17 cellular contexts compared by ENCODE assay signal in genomic region chr4:41514765-41515481, GRCh38. TPM values are rescaled to one million over a fixed set of nuclear protein-coding genes. Genes with fewer than 3 reads are reported as not detected.
"Had no signal": no experiment of that assay in that cellular context is flagged by ENCODE, and none has a peak within 500 bp of the region (broad histone marks: within the 10 kb centered on the region; RNA-seq: fewer than 3 reads in every experiment).

No MANE protein-coding gene starts in this region.

- H3K9me3 ChIP-seq: ovary, tibial artery, vagina had no signal

- H3K4me3 ChIP-seq: neural progenitor cell, ovary, tibial artery, vagina had no signal

- H3K27ac Mint-ChIP-seq: activated naive CD8-positive, alpha-beta T cell treated with anti-CD3 and anti-CD28 coated beads, Interleukin-2, amount 10 ng/mL, durations not matched to agents 7 days and 5 days; dendritic cell treated with granulocyte-macrophage colony-stimulating factor and Interleukin-4, amounts not matched to agents 40 ng/mL and 50 ng/mL, for 4 days; immature natural killer cell; neural progenitor cell; stimulated activated effector memory CD8-positive, alpha-beta T cell treated with anti-CD3 and anti-CD28 coated beads, Interleukin-12 subunit alpha, Interleukin-12 subunit beta, amount 100 ng/mL, for 72 hours; T-helper 2 cell treated with Interferon-gamma antibody and Interleukin-4, amounts not matched to agents 5 μg/mL and 100 μg/mL, for 36 hours had no signal

- H3K27me3 Mint-ChIP-seq: activated naive CD8-positive, alpha-beta T cell treated with anti-CD3 and anti-CD28 coated beads, Interleukin-2, amount 10 ng/mL, durations not matched to agents 7 days and 5 days; dendritic cell treated with granulocyte-macrophage colony-stimulating factor and Interleukin-4, amounts not matched to agents 40 ng/mL and 50 ng/mL, for 4 days had no signal

- DNase-seq: activated naive CD4-positive, alpha-beta T cell; activated naive CD8-positive, alpha-beta T cell treated with anti-CD3 and anti-CD28 coated beads, Interleukin-2, amount 10 ng/mL, durations not matched to agents 7 days and 5 days; activated T-cell treated with anti-CD3 and anti-CD28 coated beads for 4 hours; anterior cingulate cortex; effector memory CD4-positive, alpha-beta T cell; foreskin keratinocyte; glutamatergic neuron; immature natural killer cell; mammary epithelial cell; ovary; tibial artery had no signal

- ATAC-seq: foreskin keratinocyte; stimulated activated effector memory CD8-positive, alpha-beta T cell treated with anti-CD3 and anti-CD28 coated beads, Interleukin-12 subunit alpha, Interleukin-12 subunit beta, amount 100 ng/mL, for 72 hours had no signal

- H3K9me3 Mint-ChIP-seq: activated naive CD8-positive, alpha-beta T cell treated with anti-CD3 and anti-CD28 coated beads, Interleukin-2, amount 10 ng/mL, durations not matched to agents 7 days and 5 days; dendritic cell treated with granulocyte-macrophage colony-stimulating factor and Interleukin-4, amounts not matched to agents 40 ng/mL and 50 ng/mL, for 4 days; neural progenitor cell; T-helper 2 cell treated with Interferon-gamma antibody and Interleukin-4, amounts not matched to agents 5 μg/mL and 100 μg/mL, for 36 hours had no signal

- H3K4me1 Mint-ChIP-seq: activated naive CD8-positive, alpha-beta T cell treated with anti-CD3 and anti-CD28 coated beads, Interleukin-2, amount 10 ng/mL, durations not matched to agents 7 days and 5 days; immature natural killer cell; stimulated activated effector memory CD8-positive, alpha-beta T cell treated with anti-CD3 and anti-CD28 coated beads, Interleukin-12 subunit alpha, Interleukin-12 subunit beta, amount 100 ng/mL, for 72 hours had no signal

- H3K36me3 Mint-ChIP-seq: activated naive CD8-positive, alpha-beta T cell treated with anti-CD3 and anti-CD28 coated beads, Interleukin-2, amount 10 ng/mL, durations not matched to agents 7 days and 5 days; immature natural killer cell; neural progenitor cell; stimulated activated effector memory CD8-positive, alpha-beta T cell treated with anti-CD3 and anti-CD28 coated beads, Interleukin-12 subunit alpha, Interleukin-12 subunit beta, amount 100 ng/mL, for 72 hours had no signal

- H3K4me3 Mint-ChIP-seq: activated naive CD8-positive, alpha-beta T cell treated with anti-CD3 and anti-CD28 coated beads, Interleukin-2, amount 10 ng/mL, durations not matched to agents 7 days and 5 days; dendritic cell treated with granulocyte-macrophage colony-stimulating factor and Interleukin-4, amounts not matched to agents 40 ng/mL and 50 ng/mL, for 4 days; immature natural killer cell; neural progenitor cell; stimulated activated effector memory CD8-positive, alpha-beta T cell treated with anti-CD3 and anti-CD28 coated beads, Interleukin-12 subunit alpha, Interleukin-12 subunit beta, amount 100 ng/mL, for 72 hours; T-helper 2 cell treated with Interferon-gamma antibody and Interleukin-4, amounts not matched to agents 5 μg/mL and 100 μg/mL, for 36 hours had no signal

- H3K36me3 ChIP-seq: neural progenitor cell, ovary, vagina had no signal

- H3K27ac ChIP-seq: foreskin keratinocyte, neural progenitor cell, ovary, tibial artery, vagina had no signal

- H3K4me1 ChIP-seq: foreskin keratinocyte, neural progenitor cell, vagina had no signal

- H3K27me3 ChIP-seq: foreskin keratinocyte, neural progenitor cell, ovary, tibial artery, vagina had no signal

RNA-seq across cellular contexts. Expression of gene LIMCH1, which starts 23.0 kb away (rescaled TPM):
- total RNA-seq: activated CD8-positive, alpha-beta memory T cell treated with anti-CD3 and anti-CD28 coated beads for 36 hours; activated naive CD8-positive, alpha-beta T cell treated with anti-CD3 and anti-CD28 coated beads, Interleukin-2, amount 10 ng/mL, durations not matched to agents 7 days and 5 days had no signal
- polyA plus RNA-seq: immature natural killer cell had no signal
